ENCODE assay signal across 15 cellular contexts in the genomic region with DNA sequence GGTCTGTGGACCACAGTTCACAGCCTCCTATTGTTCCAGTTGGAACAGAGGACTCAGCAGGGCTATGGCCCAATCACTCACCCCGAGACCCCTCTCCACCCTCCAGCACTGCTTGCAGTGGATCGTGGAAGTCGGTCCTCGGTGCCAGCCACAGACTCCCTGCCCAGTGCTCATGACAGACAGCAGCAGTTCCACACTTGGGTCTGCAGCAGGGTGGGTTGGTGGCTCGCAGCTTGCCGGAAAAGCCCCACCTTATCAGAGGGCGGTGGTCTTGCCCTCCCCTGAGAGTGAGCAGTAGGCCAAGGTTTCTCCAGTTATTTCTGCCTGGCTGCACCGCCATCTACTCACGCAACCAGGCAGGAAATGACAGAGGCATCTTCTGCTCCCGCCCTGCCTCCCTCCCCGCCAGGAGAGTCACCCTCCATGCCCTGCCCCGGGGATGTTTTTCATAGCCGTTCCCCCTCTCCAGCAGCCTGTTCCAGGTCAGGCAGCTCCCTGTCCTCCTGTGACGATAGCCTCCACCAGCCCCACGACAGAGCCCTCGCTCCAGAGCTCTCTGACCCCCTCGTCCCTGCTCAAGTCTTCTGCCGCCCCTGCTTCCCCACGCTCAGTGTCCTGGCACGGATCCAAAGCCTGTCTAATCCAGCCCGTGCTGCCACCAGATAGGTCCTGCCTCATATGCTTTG. TPM values are rescaled to one million over a fixed set of nuclear protein-coding genes. Genes with fewer than 3 reads are reported as not detected.
DNase-seq lines count a peak whose midpoint lies in the region; FAIRE-seq and TF ChIP-seq lines count a peak whose summit lies in the region.
"Had no signal": no experiment of that assay in that cellular context is flagged by ENCODE, and none has a peak within 500 bp of the region (broad histone marks: within the 10 kb centered on the region; RNA-seq: fewer than 3 reads in every experiment).

No MANE protein-coding gene starts in this region.

- H3K36me3 Mint-ChIP-seq in activated naive CD4-positive, alpha-beta T cell treated with anti-CD3 and anti-CD28 coated beads for 36 hours (ENCODE audit: low read depth): no peaks in the 10 kb centered on the region
- H3K36me3 Mint-ChIP-seq: activated naive CD8-positive, alpha-beta T cell treated with anti-CD3 and anti-CD28 coated beads for 36 hours had no signal

- peaks cover 26% of the 10 kb centered on the region for H3K27me3 ChIP-seq in MG63
- peaks cover 15% of the 10 kb centered on the region for H3K27me3 ChIP-seq in keratinocyte (ENCODE audit: control insufficient read depth, extremely low read depth, insufficient read depth, low read length)
- H3K27me3 ChIP-seq in transverse colon: peaks cover 59% of the 10 kb centered on the region
- no peaks in the 10 kb centered on the region for H3K27me3 ChIP-seq in thyroid gland

- TF ChIP-seq POLR2A in transverse colon (IDR thresholded peaks at IDR 0.05) (no peak), thyroid gland (IDR thresholded peaks at IDR 0.05) (no peak)

- no peaks in the 10 kb centered on the region for H3K79me2 ChIP-seq in keratinocyte (ENCODE audit: control insufficient read depth, insufficient read depth, low read length)

- dilution Hi-C loops in keratinocyte (cut with MboI; ENCODE audit: extremely low pct_ligation_motif_present, low sequenced_read_pairs): no loop called here

- H3K27ac ChIP-seq in keratinocyte (ENCODE audit: control insufficient read depth, insufficient read depth, low read length) (no peak overlapping the region), transverse colon (no peak overlapping the region), thyroid gland (no peak overlapping the region)
- H3K27ac ChIP-seq: SJSA1 had no signal

- no peak overlapping the region for H2AFZ ChIP-seq in keratinocyte (ENCODE audit: control insufficient read depth, low read length)

- TF ChIP-seq EP300 in transverse colon (IDR thresholded peaks at IDR 0.05; ENCODE audit: low read depth): no peak

- H3K4me3 Mint-ChIP-seq in activated naive CD4-positive, alpha-beta T cell treated with anti-CD3 and anti-CD28 coated beads for 36 hours: no peak overlapping the region
- H3K4me3 Mint-ChIP-seq: activated CD8-positive, alpha-beta T cell treated with anti-CD3 and anti-CD28 coated beads for 36 hours; activated naive CD8-positive, alpha-beta T cell treated with anti-CD3 and anti-CD28 coated beads for 36 hours had no signal

- in situ Hi-C loops in transverse colon (cut with MboI; ENCODE audit: low pct_ligation_motif_present in 1 of 4, low pct_unique_long_range_greater_than_20kb in 1 of 4, low sequenced_read_pairs in 3 of 4): no loop called here

- H3K4me1 ChIP-seq in keratinocyte (ENCODE audit: control insufficient read depth, extremely low read depth, insufficient read depth, low read length): peaks cover 8% of the 10 kb centered on the region
- no peaks in the 10 kb centered on the region for H3K4me1 ChIP-seq in transverse colon
- H3K4me1 ChIP-seq in thyroid gland: no peaks in the 10 kb centered on the region
- H3K4me1 ChIP-seq: SJSA1 had no signal

- H3K4me3 ChIP-seq in MG63: no peak overlapping the region
- peak overlapping the region in 1 of 3 experiments; percentile 27 for H3K4me3 ChIP-seq in keratinocyte (ENCODE audit: control insufficient read depth in 2 of 3, extremely low read depth in 1 of 3, insufficient read depth in 2 of 3, low read depth in 1 of 3, low read length in 3 of 3)
- H3K4me3 ChIP-seq in transverse colon: no peak overlapping the region
- H3K4me3 ChIP-seq in thyroid gland (replicated peaks in 1 of 3): no peak overlapping the region
- H3K4me3 ChIP-seq: SJSA1 had no signal

- no peaks in the 10 kb centered on the region for H3K4me1 Mint-ChIP-seq in activated naive CD4-positive, alpha-beta T cell treated with anti-CD3 and anti-CD28 coated beads for 36 hours (ENCODE audit: low read depth)

- peak overlapping the region; percentile 57 for H3K4me2 ChIP-seq in keratinocyte (ENCODE audit: control insufficient read depth, extremely low read depth, insufficient read depth, low read depth, low read length)

- CTCF ChIA-PET in activated naive CD4-positive, alpha-beta T cell treated with anti-CD3 and anti-CD28 coated beads for 36 hours (lab: Charles Lee): no interaction called here

- H3K9ac ChIP-seq in keratinocyte (ENCODE audit: control insufficient read depth, extremely low read depth, insufficient read depth, low read length): no peak overlapping the region

- peaks cover 43% of the 10 kb centered on the region for H3K27me3 Mint-ChIP-seq in activated naive CD4-positive, alpha-beta T cell treated with anti-CD3 and anti-CD28 coated beads for 36 hours (ENCODE audit: low read depth)

- no peaks in the 10 kb centered on the region for H4K20me1 ChIP-seq in keratinocyte (ENCODE audit: control insufficient read depth, extremely low read depth, insufficient read depth, low read length)

- DNase-seq in EL: peak; percentile 67
- DNase-seq in MG63: peak; percentile 43
- DNase-seq in SK-N-DZ (ENCODE audit: low spot score): peak; percentile 65
- DNase-seq in keratinocyte (ENCODE audit: low read depth, low spot score): no peak
- no peak for DNase-seq in NAMALWA (ENCODE audit: low spot score)
- DNase-seq in activated naive CD4-positive, alpha-beta T cell treated with anti-CD3 and anti-CD28 coated beads for 36 hours: no peak
- no peak for DNase-seq in transverse colon
- DNase-seq in thyroid gland: no peak
- DNase-seq: activated CD8-positive, alpha-beta T cell treated with anti-CD3 and anti-CD28 coated beads for 36 hours; activated naive CD8-positive, alpha-beta T cell treated with anti-CD3 and anti-CD28 coated beads for 36 hours; effector memory CD4-positive, alpha-beta T cell; NCI-H1105 had no signal

- peak; percentile 75 for FAIRE-seq in keratinocyte (lab: Jason Lieb, UNC)
- FAIRE-seq: G401.6 had no signal

- H3K9me3 Mint-ChIP-seq in activated naive CD4-positive, alpha-beta T cell treated with anti-CD3 and anti-CD28 coated beads for 36 hours: no peaks in the 10 kb centered on the region
- H3K9me3 Mint-ChIP-seq: activated CD8-positive, alpha-beta T cell treated with anti-CD3 and anti-CD28 coated beads for 36 hours; activated naive CD8-positive, alpha-beta T cell treated with anti-CD3 and anti-CD28 coated beads for 36 hours had no signal

- intact Hi-C loops in activated naive CD4-positive, alpha-beta T cell treated with anti-CD3 and anti-CD28 coated beads for 36 hours (cut with micrococcal nuclease): no loop called here
- intact Hi-C loops in transverse colon (cut with DNase I; ENCODE audit: low total_unique reads) (no loop called here), thyroid gland (cut with DNase I) (no loop called here)

- H3K9me3 ChIP-seq in MG63 (no peaks in the 10 kb centered on the region), keratinocyte (ENCODE audit: control insufficient read depth, low read depth, low read length) (no peaks in the 10 kb centered on the region), transverse colon (no peaks in the 10 kb centered on the region), thyroid gland (no peaks in the 10 kb centered on the region)
- H3K9me3 ChIP-seq: SJSA1 had no signal

- H3K9me1 ChIP-seq in keratinocyte (ENCODE audit: control insufficient read depth, extremely low read depth, insufficient read depth, low read length): no peaks in the 10 kb centered on the region

- no peak for TF ChIP-seq CTCF in keratinocyte (optimal IDR thresholded peaks at IDR 0.05 in 1 of 3, IDR thresholded peaks at IDR 0.05 in 1 of 3, conservative IDR thresholded peaks at IDR 0.05 in 1 of 3; ENCODE audit: extremely low read depth in 1 of 3, insufficient read depth in 2 of 3, low read length in 3 of 3)
- TF ChIP-seq CTCF in transverse colon (IDR thresholded peaks at IDR 0.05): no peak
- no peak for TF ChIP-seq CTCF in thyroid gland (IDR thresholded peaks at IDR 0.05)

- H3K36me3 ChIP-seq in MG63: no peaks in the 10 kb centered on the region
- H3K36me3 ChIP-seq in keratinocyte (ENCODE audit: control insufficient read depth in 2 of 2, extremely low read depth in 1 of 2, insufficient read depth in 2 of 2, low read length in 2 of 2): no peaks in the 10 kb centered on the region
- H3K36me3 ChIP-seq in transverse colon: no peaks in the 10 kb centered on the region
- H3K36me3 ChIP-seq in thyroid gland: no peaks in the 10 kb centered on the region
- H3K36me3 ChIP-seq: SJSA1 had no signal

- H3K27ac Mint-ChIP-seq in activated naive CD4-positive, alpha-beta T cell treated with anti-CD3 and anti-CD28 coated beads for 36 hours: no peak overlapping the region
- H3K27ac Mint-ChIP-seq: activated CD8-positive, alpha-beta T cell treated with anti-CD3 and anti-CD28 coated beads for 36 hours; activated naive CD8-positive, alpha-beta T cell treated with anti-CD3 and anti-CD28 coated beads for 36 hours had no signal

- 35 to 52% methylated on average over 2 to 20 of the region's 21 CpGs for WGBS in transverse colon (ENCODE audit: low coverage in 1 of 2), 2 donors
- WGBS in thyroid gland, 2 donors: 32 to 42% methylated on average over 17 to 21 of the region's 21 CpGs

RNA-seq across cellular contexts. Expression of a gene that starts 34.5 kb away (rescaled TPM):
- total RNA-seq in MG63 (2014; rRNA removed; shearing (Covaris generic); ENCODE audit: low replicate concordance): not detected in 2 replicates
- polyA plus RNA-seq in SK-N-DZ (2014; cell fraction: cytosol; rRNA removed): 15.2 and 18.6 TPM in 2 replicates
- 9.0 and 16.8 TPM in 2 replicates for polyA plus RNA-seq in SK-N-DZ (2014; cell fraction: nucleus; rRNA removed)
- 0.03 to 0.05 TPM in 2 of 3 replicates, not detected in the other for polyA plus RNA-seq in keratinocyte
- not detected for polyA plus RNA-seq in keratinocyte (2011; ENCODE audit: low read depth)
- 0.02 and 0.10 TPM in 2 replicates for polyA plus RNA-seq in keratinocyte (2011; cell fraction: cytosol; rRNA removed)
- polyA plus RNA-seq in keratinocyte (2011; cell fraction: nucleus; rRNA removed): 0.10 and 0.12 TPM in 2 replicates
- 0.09 TPM in 1 of 2 replicates, not detected in the other for polyA plus RNA-seq in keratinocyte (2012; ENCODE audit: low replicate concordance)
- not detected in 3 replicates for polyA minus RNA-seq in keratinocyte
- not detected for polyA minus RNA-seq in keratinocyte (2011; cell fraction: cytosol; rRNA and poly(A)+ RNA removed)
- 0.21 and 0.47 TPM in 2 replicates for polyA minus RNA-seq in keratinocyte (2011; cell fraction: nucleus; rRNA and poly(A)+ RNA removed)
- total RNA-seq in activated naive CD4-positive, alpha-beta T cell treated with anti-CD3 and anti-CD28 coated beads for 36 hours: not detected
- total RNA-seq in transverse colon (under 1 TPM in 1 of 4 donors, not detected in 3; 0.32 TPM), thyroid gland (under 1 TPM in 3 of 4 donors, not detected in 1; 0.34 to 0.67 (median 0.67) TPM)
- total RNA-seq: activated CD8-positive, alpha-beta T cell treated with anti-CD3 and anti-CD28 coated beads for 36 hours; activated naive CD8-positive, alpha-beta T cell treated with anti-CD3 and anti-CD28 coated beads for 36 hours; SJSA1; ureter had no signal

RNA-seq across cellular contexts. Expression of a gene that starts 54.3 kb away (rescaled TPM):
- total RNA-seq in MG63 (2014; rRNA removed; shearing (Covaris generic); ENCODE audit: low replicate concordance): not detected in 2 replicates
- polyA plus RNA-seq in SK-N-DZ (2014; cell fraction: cytosol; rRNA removed): 0.29 TPM in 1 of 2 replicates, not detected in the other
- 0.17 and 0.43 TPM in 2 replicates for polyA plus RNA-seq in SK-N-DZ (2014; cell fraction: nucleus; rRNA removed)
- polyA plus RNA-seq in keratinocyte: not detected in 3 replicates
- polyA plus RNA-seq in keratinocyte (2011; ENCODE audit: low read depth): not detected
- not detected in 2 replicates for polyA plus RNA-seq in keratinocyte (2011; cell fraction: cytosol; rRNA removed)
- not detected in 2 replicates for polyA plus RNA-seq in keratinocyte (2011; cell fraction: nucleus; rRNA removed)
- not detected in 2 replicates for polyA plus RNA-seq in keratinocyte (2012; ENCODE audit: low replicate concordance)
- not detected in 3 replicates for polyA minus RNA-seq in keratinocyte
- not detected for polyA minus RNA-seq in keratinocyte (2011; cell fraction: cytosol; rRNA and poly(A)+ RNA removed)
- not detected in 2 replicates for polyA minus RNA-seq in keratinocyte (2011; cell fraction: nucleus; rRNA and poly(A)+ RNA removed)
- not detected for total RNA-seq in activated naive CD4-positive, alpha-beta T cell treated with anti-CD3 and anti-CD28 coated beads for 36 hours
- total RNA-seq in transverse colon (1 to 10 TPM; 2.6 to 6.0 (median 4.7) TPM), thyroid gland (1 to 10 TPM in 3 of 4 donors, under 1 TPM in 1; 0.67 to 3.1 (median 2.1) TPM)
- total RNA-seq: activated CD8-positive, alpha-beta T cell treated with anti-CD3 and anti-CD28 coated beads for 36 hours; activated naive CD8-positive, alpha-beta T cell treated with anti-CD3 and anti-CD28 coated beads for 36 hours; SJSA1 had no signal

Comparison
In these comparisons a context has a peak if more than half of its experiments do, and no peak if none do; other contexts are left out.
1. DNase-seq: peak in EL (single experiment), MG63 (single experiment) and SK-N-DZ (single experiment); none in keratinocyte (single experiment), NAMALWA (single experiment), activated naive CD4-positive, alpha-beta T cell treated with anti-CD3 and anti-CD28 coated beads for 36 hours (single experiment), transverse colon (single experiment) and thyroid gland (0 of 2).